In the genomic region with DNA sequence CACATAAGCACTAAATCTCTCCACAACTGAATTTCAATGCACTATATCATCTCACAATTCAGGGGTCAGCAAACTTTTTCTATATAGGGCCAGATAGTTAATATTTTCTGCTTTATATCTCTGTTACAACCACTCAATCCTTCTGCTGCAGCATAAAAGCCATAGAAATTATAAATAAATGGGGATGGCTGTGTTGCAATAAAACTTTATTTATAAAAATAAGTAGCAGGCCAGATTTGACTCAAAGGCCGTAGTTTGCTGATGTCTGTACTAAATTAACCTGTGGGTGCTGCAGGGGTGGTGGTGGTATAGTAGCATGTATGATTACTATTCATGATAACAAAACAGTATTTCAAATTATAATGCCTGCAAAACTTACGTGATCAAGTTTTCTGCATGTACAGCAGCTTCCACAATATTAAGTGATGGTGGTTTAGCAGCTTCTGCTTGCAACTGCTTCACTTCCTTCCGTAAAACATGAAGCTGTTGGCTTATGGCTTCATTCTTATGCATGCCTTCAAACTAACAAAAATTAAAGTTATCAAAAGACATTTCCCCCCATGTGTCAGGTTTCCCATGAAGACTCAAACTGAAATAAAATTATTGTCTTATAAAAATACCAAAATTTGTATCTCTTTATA, we compare ENCODE assay signal across 1 cellular context.
TF ChIP-seq lines count a peak whose summit lies in the region.

No MANE protein-coding gene starts in this region.

TF ChIP-seq in K562, 482 proteins besides CTCF, POLR2A, EP300 and RAD21 (continued from another document):
- no peak for TF ChIP-seq BRD9 (IDR thresholded peaks at IDR 0.05; ENCODE audit: low read depth, partially characterized antibody)
TF ChIP-seq in K562: peak in this region for 1.
